Comparison of ENCODE assay signal across 11 cellular contexts in the genomic region with DNA sequence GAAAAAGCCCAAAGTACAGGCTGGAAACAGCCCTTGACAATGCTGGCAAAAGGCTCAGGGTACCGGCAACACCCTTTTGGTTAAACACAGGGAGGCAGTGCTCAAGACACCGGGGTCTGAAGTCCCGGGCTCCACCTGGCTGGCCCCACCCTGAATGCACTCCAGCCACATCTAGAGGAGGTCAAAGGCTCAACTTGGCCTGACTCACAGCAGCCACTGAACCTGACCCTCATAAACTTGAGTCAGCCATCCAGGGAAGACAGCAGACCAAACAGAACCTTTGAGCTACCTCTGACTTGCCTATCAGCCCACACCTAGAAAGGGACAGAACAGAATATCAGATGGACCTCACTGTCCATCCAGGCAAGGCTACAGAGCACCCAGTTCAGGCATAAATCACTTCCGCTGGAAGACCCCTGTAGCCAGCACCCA. TPM values are rescaled to one million over a fixed set of nuclear protein-coding genes. Genes with fewer than 3 reads are reported as not detected.
DNase-seq lines count a peak whose midpoint lies in the region; ATAC-seq and TF ChIP-seq lines count a peak whose summit lies in the region.
"Had no signal": no experiment of that assay in that cellular context is flagged by ENCODE, and none has a peak within 500 bp of the region (broad histone marks: within the 10 kb centered on the region; RNA-seq: fewer than 3 reads in every experiment).

No MANE protein-coding gene starts in this region.

- ATAC-seq in HG03097 (IDR thresholded peaks at IDR 0.05; ENCODE audit: low FRiP score, unreplicated experiment), result no peak

- 96 to 98% methylated on average over 4 of the region's 4 CpGs for WGBS in GM23248 (ENCODE audit: low coverage in 1 of 2, low lambda C conversion rate in 2 of 2, missing lambda C conversion rate in 2 of 2), 2 experiments
- WGBS in endodermal cell (ENCODE audit: insufficient coverage in 1 of 2, insufficient read length in 1 of 2), 2 experiments, result 90 to 100% methylated on average over 4 of the region's 4 CpGs

- H3K9me3 ChIP-seq in GM23248 (ENCODE audit: low read depth) (no peaks in the 10 kb centered on the region), endodermal cell (ENCODE audit: control insufficient read depth, low read length) (peaks cover 7% of the 10 kb centered on the region)

- H3K36me3 Mint-ChIP-seq in endodermal cell (ENCODE audit: low read depth), result peaks cover 56% of the 10 kb centered on the region
- H3K36me3 Mint-ChIP-seq in progenitor cell of endocrine pancreas (ENCODE audit: insufficient read depth), result peaks cover 31% of the 10 kb centered on the region

- H3K4me2 ChIP-seq in GM23248 (ENCODE audit: unreplicated experiment), result no peak overlapping the region

- H3K4me3 ChIP-seq in GM23248, result no peak overlapping the region
- H3K4me3 ChIP-seq in endodermal cell (ENCODE audit: low read length), result no peak overlapping the region

- H3K4me1 ChIP-seq in GM23248 (ENCODE audit: insufficient read depth) (peaks cover 5% of the 10 kb centered on the region; the same call in 1 of the 2 replicates), endodermal cell (ENCODE audit: control insufficient read depth, insufficient read depth, low read length) (no peaks in the 10 kb centered on the region)

- H3K27me3 ChIP-seq in GM23248 (replicated peaks; ENCODE audit: insufficient read depth), result no peaks in the 10 kb centered on the region
- no peaks in the 10 kb centered on the region for H3K27me3 ChIP-seq in endodermal cell (ENCODE audit: control insufficient read depth, insufficient read depth, low read length, poor library complexity, severe bottlenecking)

- H3K9me3 Mint-ChIP-seq in endodermal cell (no peaks in the 10 kb centered on the region), progenitor cell of endocrine pancreas (ENCODE audit: low read depth) (no peaks in the 10 kb centered on the region)

- H3K79me2 ChIP-seq in GM23248 (ENCODE audit: insufficient read depth), result peaks cover 49% of the 10 kb centered on the region

- peak overlapping the region; percentile 76 for H3K27ac Mint-ChIP-seq in endodermal cell
- no peak overlapping the region for H3K27ac Mint-ChIP-seq in progenitor cell of endocrine pancreas

- H3K9me2 ChIP-seq in GM23248 (ENCODE audit: insufficient read depth), result no peaks in the 10 kb centered on the region

- H3K4me1 Mint-ChIP-seq in endodermal cell, result peaks cover 10% of the 10 kb centered on the region
- H3K4me1 Mint-ChIP-seq in progenitor cell of endocrine pancreas (ENCODE audit: low read depth), result peaks cover 17% of the 10 kb centered on the region

- in situ Hi-C loops in GM23248 (cut with MboI), result no loop called here

- H3K4me3 Mint-ChIP-seq in endodermal cell (peak overlapping the region; percentile 88), progenitor cell of endocrine pancreas (ENCODE audit: low read depth) (peak overlapping the region; percentile 45)

- no peak for DNase-seq in GM23248
- DNase-seq in SK-N-DZ (ENCODE audit: low spot score), result peak; percentile 11
- DNase-seq in endodermal cell, result no peak
- no peak for DNase-seq in progenitor cell of endocrine pancreas (ENCODE audit: low spot score, unreplicated experiment)
- DNase-seq in NCI-H446 (lab: John Stamatoyannopoulos, UW), result no peak
- no peak for DNase-seq in hippocampal formation (lab: John Stamatoyannopoulos, UW)
- DNase-seq: GOT3, NCI-H510A treated with DMSO at 0.1 percent for 48 hours had no signal

- H2AFZ ChIP-seq in GM23248, result no peak overlapping the region

- peaks cover 23% of the 10 kb centered on the region; the same call in 1 of the 2 replicates for H4K20me1 ChIP-seq in GM23248 (ENCODE audit: insufficient read depth)

- TF ChIP-seq CTCF in endodermal cell (conservative IDR thresholded peaks at IDR 0.05) (no peak), progenitor cell of endocrine pancreas (IDR thresholded peaks at IDR 0.05; ENCODE audit: unreplicated experiment) (no peak)

- H3K9ac ChIP-seq in GM23248 (peak overlapping the region; percentile 16; the same call in 1 of the 2 replicates), endodermal cell (ENCODE audit: extremely low read depth, low read length, poor library complexity, severe bottlenecking) (no peak overlapping the region)

- peaks cover 44% of the 10 kb centered on the region for H3K36me3 ChIP-seq in GM23248 (ENCODE audit: low read depth)
- H3K36me3 ChIP-seq in endodermal cell (ENCODE audit: control insufficient read depth, insufficient read depth, low read length), result peaks cover 61% of the 10 kb centered on the region

- H3F3A ChIP-seq in GM23248 (ENCODE audit: insufficient read depth), result peaks cover 69% of the 10 kb centered on the region

- H3K27ac ChIP-seq in GM23248 (no peak overlapping the region; the same call in 1 of the 2 replicates), endodermal cell (ENCODE audit: low read depth, low read length) (no peak overlapping the region)

- H3K27me3 Mint-ChIP-seq in endodermal cell (ENCODE audit: insufficient read depth) (no peaks in the 10 kb centered on the region), progenitor cell of endocrine pancreas (no peaks in the 10 kb centered on the region)

RNA-seq across cellular contexts. Expression of a gene that starts 3.8 kb away (rescaled TPM):
- 1,045 and 1,312 TPM in 2 replicates for total RNA-seq in GM23248 (2014; rRNA removed; shearing (Covaris generic))
- polyA plus RNA-seq in GM23248 (2016; fragmentation: Nextera tagmentation; extraction: Ambion mirVana), result 2,650 and 2,758 TPM in 2 replicates
- 895 and 922 TPM in 2 replicates for polyA plus RNA-seq in SK-N-DZ (2014; cell fraction: cytosol; rRNA removed)
- polyA plus RNA-seq in SK-N-DZ (2014; cell fraction: nucleus; rRNA removed), result 402 and 457 TPM in 2 replicates
- total RNA-seq in endodermal cell, result 1,000 to 10,000 TPM; 1,218 to 1,284 TPM
- polyA plus RNA-seq in endodermal cell (2013, experiment 1 of 2), result 1,019 TPM
- polyA plus RNA-seq in endodermal cell (2013, experiment 2 of 2), result 1,005 TPM
- 864 and 890 TPM in 2 replicates for total RNA-seq in progenitor cell of endocrine pancreas

RNA-seq across cellular contexts. Expression of a gene that starts 6.1 kb away (rescaled TPM):
- total RNA-seq in GM23248 (2014; rRNA removed; shearing (Covaris generic)), result 49.6 and 56.0 TPM in 2 replicates
- 39.4 and 42.0 TPM in 2 replicates for polyA plus RNA-seq in GM23248 (2016; fragmentation: Nextera tagmentation; extraction: Ambion mirVana)
- polyA plus RNA-seq in SK-N-DZ (2014; cell fraction: cytosol; rRNA removed), result 35.2 and 44.5 TPM in 2 replicates
- polyA plus RNA-seq in SK-N-DZ (2014; cell fraction: nucleus; rRNA removed), result 271 and 285 TPM in 2 replicates
- total RNA-seq in endodermal cell (10 to 100 TPM; 51.0 to 64.5 TPM), progenitor cell of endocrine pancreas (55.5 and 60.5 TPM in 2 replicates)
- polyA plus RNA-seq in endodermal cell (2013, experiment 1 of 2), result 64.5 TPM
- polyA plus RNA-seq in endodermal cell (2013, experiment 2 of 2), result 60.0 TPM

RNA-seq across cellular contexts. Expression of a gene that starts 18.4 kb away (rescaled TPM):
- 308 and 328 TPM in 2 replicates for total RNA-seq in GM23248 (2014; rRNA removed; shearing (Covaris generic))
- polyA plus RNA-seq in GM23248 (2016; fragmentation: Nextera tagmentation; extraction: Ambion mirVana), result 520 and 545 TPM in 2 replicates
- polyA plus RNA-seq in SK-N-DZ (2014; cell fraction: cytosol; rRNA removed), result 14.0 and 14.9 TPM in 2 replicates
- polyA plus RNA-seq in SK-N-DZ (2014; cell fraction: nucleus; rRNA removed), result 46.4 and 59.5 TPM in 2 replicates
- total RNA-seq in endodermal cell (10 to 100 TPM; 84.5 to 99.6 TPM), progenitor cell of endocrine pancreas (84.9 and 90.5 TPM in 2 replicates)
- 44.2 TPM for polyA plus RNA-seq in endodermal cell (2013, experiment 1 of 2)
- polyA plus RNA-seq in endodermal cell (2013, experiment 2 of 2), result 46.6 TPM

RNA-seq across cellular contexts. Expression of a gene that starts 20.4 kb away (rescaled TPM):
- total RNA-seq in GM23248 (2014; rRNA removed; shearing (Covaris generic)), result not detected in 2 replicates
- 0.51 and 0.98 TPM in 2 replicates for polyA plus RNA-seq in GM23248 (2016; fragmentation: Nextera tagmentation; extraction: Ambion mirVana)
- 1.2 and 2.7 TPM in 2 replicates for polyA plus RNA-seq in SK-N-DZ (2014; cell fraction: cytosol; rRNA removed)
- polyA plus RNA-seq in SK-N-DZ (2014; cell fraction: nucleus; rRNA removed), result 22.4 and 22.5 TPM in 2 replicates
- total RNA-seq in endodermal cell, result 1 to 10 TPM; 1.5 to 4.3 TPM
- polyA plus RNA-seq in endodermal cell (2013, experiment 1 of 2), result 3.7 TPM
- 1.9 TPM for polyA plus RNA-seq in endodermal cell (2013, experiment 2 of 2)
- 3.6 and 4.6 TPM in 2 replicates for total RNA-seq in progenitor cell of endocrine pancreas
- total RNA-seq: M059J had no signal

RNA-seq across cellular contexts. Expression of a gene that starts 25.5 kb away (rescaled TPM):
- 1.1 TPM in 1 of 2 replicates, not detected in the other for total RNA-seq in GM23248 (2014; rRNA removed; shearing (Covaris generic))
- polyA plus RNA-seq in GM23248 (2016; fragmentation: Nextera tagmentation; extraction: Ambion mirVana), result 0.23 and 0.51 TPM in 2 replicates
- not detected in 2 replicates for polyA plus RNA-seq in SK-N-DZ (2014; cell fraction: cytosol; rRNA removed)
- not detected in 2 replicates for polyA plus RNA-seq in SK-N-DZ (2014; cell fraction: nucleus; rRNA removed)
- total RNA-seq in endodermal cell (not detected), progenitor cell of endocrine pancreas (not detected in 2 replicates)
- not detected for polyA plus RNA-seq in endodermal cell (2013, experiment 1 of 2)
- polyA plus RNA-seq in endodermal cell (2013, experiment 2 of 2), result not detected
- total RNA-seq: cerebellum had no signal
